20 cellular contexts compared by ENCODE assay signal in the genomic region with DNA sequence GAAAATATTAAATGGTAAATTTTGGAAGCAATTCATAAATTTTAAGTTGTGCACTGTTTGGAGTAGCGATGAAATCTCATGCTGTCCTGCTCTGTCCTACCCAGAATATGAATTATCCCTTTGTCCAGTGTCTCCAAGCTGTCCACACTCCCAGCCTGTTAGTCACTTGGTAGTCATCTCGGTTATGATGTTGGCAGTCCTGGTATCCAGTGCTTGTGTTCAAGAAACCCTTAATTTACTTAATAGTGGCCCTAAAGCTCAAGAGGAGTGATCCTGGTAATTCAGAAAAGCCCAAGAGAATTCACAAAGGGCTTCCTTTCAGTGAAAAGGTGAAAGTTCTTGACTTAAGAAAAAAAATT.
DNase-seq lines count a peak whose midpoint lies in the region; ATAC-seq, FAIRE-seq and TF ChIP-seq lines count a peak whose summit lies in the region.
"Had no signal": no experiment of that assay in that cellular context is flagged by ENCODE, and none has a peak within 500 bp of the region (broad histone marks: within the 10 kb centered on the region; RNA-seq: fewer than 3 reads in every experiment).

No MANE protein-coding gene starts in this region.

- no peak overlapping the region for H3K4me3 ChIP-seq in BLaER1
- H3K4me3 ChIP-seq: GM23338, SK-N-MC had no signal

- H3K36me3 ChIP-seq in BLaER1: no peaks in the 10 kb centered on the region

- FAIRE-seq in frontal cortex (lab: Jason Lieb, UNC): no peak
- FAIRE-seq: HTR-8/SVneo had no signal

- peak overlapping the region; percentile 77 for H3K4me2 ChIP-seq in BLaER1
- H3K4me2 ChIP-seq: GM23338 had no signal

- peak overlapping the region; percentile 9; the same call in 1 of the 2 replicates for H3K9ac ChIP-seq in BLaER1

- H4K20me1 ChIP-seq in BLaER1: no peaks in the 10 kb centered on the region

- no peaks in the 10 kb centered on the region for H3K27me3 ChIP-seq in BLaER1

- peak overlapping the region; percentile 74 for H3K27ac ChIP-seq in BLaER1
- H3K27ac ChIP-seq: SK-N-MC had no signal

- H3K4me1 ChIP-seq in BLaER1: peaks cover 99% of the 10 kb centered on the region

- no peak for ATAC-seq in HG03354 (IDR thresholded peaks at IDR 0.05; ENCODE audit: poor library complexity, severe bottlenecking, unreplicated experiment)
- ATAC-seq: activated CD4-positive, CD25-positive, alpha-beta regulatory T cell treated with anti-CD3 and anti-CD28 coated beads, Interleukin-2, amount 50 U/mL, for 24 hours; activated naive CD4-positive, alpha-beta T cell treated with anti-CD3 and anti-CD28 coated beads, Interleukin-2, amount 50 U/mL, for 72 hours; activated T-cell treated with anti-CD3 and anti-CD28 coated beads, Interleukin-2, amount 50 U/mL, for 72 hours; GM23338; left lobe of liver had no signal

- DNase-seq in LHCN-M2 (ENCODE audit: low read depth): peak; percentile 36
- DNase-seq in astrocyte of the hippocampus (ENCODE audit: low read depth, low spot score): peak; percentile 47
- peak; percentile 18 for DNase-seq in medulla oblongata (ENCODE audit: extremely low spot score)
- DNase-seq in GM10266 (ENCODE audit: extremely low spot score): no peak
- no peak for DNase-seq in cerebellar nuclear complex (lab: John Stamatoyannopoulos, UW)
- DNase-seq in frontal cortex (ENCODE audit: low spot score in 2 of 2): no peak
- DNase-seq: activated T-cell treated with anti-CD3 and anti-CD28 coated beads, Interleukin-2, amount 50 U/mL, for 72 hours; DMS79 treated with DMSO at 0.1 percent for 48 hours; Karpas-422; NCI-H1417; NCI-H526 treated with DMSO at 0.1 percent for 48 hours; stimulated activated CD4-positive, alpha-beta T cell treated with anti-CD3 and anti-CD28 coated beads, Interleukin-15, amount 100 ng/mL, for 24 hours had no signal

- TF ChIP-seq CTCF in GM10266 (IDR thresholded peaks at IDR 0.05; ENCODE audit: control insufficient read depth, insufficient read depth, low read depth, missing control alignments): no peak

- H3K9me3 ChIP-seq in BLaER1: no peaks in the 10 kb centered on the region

Comparison
In these comparisons a context has a peak if more than half of its experiments do, and no peak if none do; other contexts are left out.
1. DNase-seq: peak in LHCN-M2 (single experiment), astrocyte of the hippocampus (single experiment) and medulla oblongata (single experiment); none in GM10266 (single experiment), cerebellar nuclear complex (0 of 2) and frontal cortex (0 of 2).